Comparison of ENCODE assay signal across 8 cellular contexts in genomic region chr5:157858527-157859226, GRCh38. TPM values are rescaled to one million over a fixed set of nuclear protein-coding genes. Genes with fewer than 3 reads are reported as not detected.
A peak's percentile ranks its signal among the peaks of the same experiment; 100 is the strongest.
DNase-seq lines count a peak whose midpoint lies in the region; ATAC-seq and TF ChIP-seq lines count a peak whose summit lies in the region.

Gene CLINT1 (minus strand): TSS chr5:157859145. CDS start chr5:157858970, 175 bp downstream.

- H3K9me3 Mint-ChIP-seq in IgD-negative memory B cell: peaks cover 0 to 3% (median 0%) of the 10 kb centered on the region in 3 donors
- H3K9me3 Mint-ChIP-seq in activated T-cell treated with anti-CD3 and anti-CD28 coated beads, Interleukin-2, amount 50 U/mL, for 24 hours: no peaks in the 10 kb centered on the region

- peak within 1 kb of the TSS; percentile 96 to 98 (median 96) for H3K27ac Mint-ChIP-seq in IgD-negative memory B cell
- peak within 1 kb of the TSS; percentile 99 for H3K27ac Mint-ChIP-seq in activated T-cell treated with anti-CD3 and anti-CD28 coated beads, Interleukin-2, amount 50 U/mL, for 24 hours

- peak within 1 kb of the TSS; percentile 90 to 98 (median 96) for H3K4me3 Mint-ChIP-seq in IgD-negative memory B cell
- H3K4me3 Mint-ChIP-seq in activated T-cell treated with anti-CD3 and anti-CD28 coated beads, Interleukin-2, amount 50 U/mL, for 24 hours: peak within 1 kb of the TSS; percentile 96

- DNase-seq in D341Med (ENCODE audit: low spot score) (peak; percentile 93), epithelial cell of proximal tubule (ENCODE audit: low read depth) (no peak), mucosa of gallbladder (ENCODE audit: low spot score) (peak; percentile 91)
- peak; percentile 91 for DNase-seq in activated T-cell treated with anti-CD3 and anti-CD28 coated beads, Interleukin-2, amount 50 U/mL, for 24 hours
- DNase-seq in stimulated activated CD8-positive, alpha-beta memory T cell treated with anti-CD3 and anti-CD28 coated beads, Interleukin-4, amount 100 ng/mL, for 4 hours (ENCODE audit: low read depth in 2 of 2, low spot score in 1 of 2): peak; percentile 66 to 74

- H3K4me1 Mint-ChIP-seq in IgD-negative memory B cell: peaks cover 48 to 61% (median 54%) of the 10 kb centered on the region in 3 donors
- peaks cover 74% of the 10 kb centered on the region for H3K4me1 Mint-ChIP-seq in activated T-cell treated with anti-CD3 and anti-CD28 coated beads, Interleukin-2, amount 50 U/mL, for 24 hours (ENCODE audit: low read depth)

- peak within 1 kb of the TSS; percentile 84 for H3K4me3 ChIP-seq in epithelial cell of proximal tubule (ENCODE audit: low read depth, low read length)

- TF ChIP-seq CTCF in epithelial cell of proximal tubule (conservative IDR thresholded peaks at IDR 0.05; ENCODE audit: low read depth, low read length): no peak

- H3K36me3 Mint-ChIP-seq in IgD-negative memory B cell: peaks cover 2% of the 10 kb centered on the region
- H3K36me3 Mint-ChIP-seq in activated T-cell treated with anti-CD3 and anti-CD28 coated beads, Interleukin-2, amount 50 U/mL, for 24 hours (ENCODE audit: low read depth): peaks cover 43% of the 10 kb centered on the region

- no peaks in the 10 kb centered on the region for H3K27me3 Mint-ChIP-seq in IgD-negative memory B cell
- no peaks in the 10 kb centered on the region for H3K27me3 Mint-ChIP-seq in activated T-cell treated with anti-CD3 and anti-CD28 coated beads, Interleukin-2, amount 50 U/mL, for 24 hours

- ATAC-seq in GM21515 (IDR thresholded peaks at IDR 0.05; ENCODE audit: unreplicated experiment): peak; percentile 54

TF ChIP-seq in PFSK-1, 5 proteins besides CTCF, POLR2A, EP300 and RAD21:
- TF ChIP-seq FOXP2 (optimal IDR thresholded peaks at IDR 0.05; ENCODE audit: borderline replicate concordance, extremely low read depth, extremely low read length, insufficient read depth) (peak; percentile 88), SIN3A (IDR thresholded peaks at IDR 0.05; ENCODE audit: borderline replicate concordance, insufficient read depth, low read length) (no peak), TAF1 (IDR thresholded peaks at IDR 0.05; ENCODE audit: borderline replicate concordance, insufficient read depth, low read length) (0 out of 2 replicates have a peak, but pooled peaks have one; percentile 43), POLR2AphosphoS5 (IDR thresholded peaks at IDR 0.05; ENCODE audit: low read depth, low read length) (peak; percentile 89), REST (IDR thresholded peaks at IDR 0.05; ENCODE audit: insufficient read depth in 1 of 2, low read depth in 2 of 2, low read length in 2 of 2) (no peak)

RNA-seq across cellular contexts. Expression of gene CLINT1, which starts in this region (rescaled TPM):
- 69.7 TPM for polyA plus RNA-seq in IgD-negative memory B cell
- polyA plus RNA-seq in PFSK-1 (2012; ENCODE audit: insufficient read length, low read depth): 77.0 TPM
- total RNA-seq in epithelial cell of proximal tubule (39.2 and 55.1 TPM in 2 replicates), mucosa of gallbladder (166 TPM)
